Comparison of ENCODE assay signal across 28 cellular contexts in the genomic region with DNA sequence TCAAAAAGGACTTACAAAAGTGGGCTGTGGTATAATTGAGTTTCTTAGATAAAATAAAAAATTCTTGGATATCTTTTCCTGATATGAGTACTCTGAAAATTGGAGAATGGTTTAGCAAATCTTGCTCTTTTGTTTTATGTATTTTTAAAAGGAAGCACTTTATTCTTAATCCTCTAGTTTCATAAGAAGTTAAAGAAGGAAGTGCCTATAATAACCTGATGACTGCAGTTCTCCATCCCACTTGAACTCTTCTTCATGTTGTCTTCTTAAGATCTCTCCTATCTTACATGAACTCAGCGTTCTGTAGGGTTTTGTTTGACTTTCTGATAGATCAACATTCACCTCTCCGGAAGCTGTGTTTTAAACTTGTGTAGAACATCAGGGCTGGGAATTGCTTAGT.
"Had no signal": no experiment of that assay in that cellular context is flagged by ENCODE, and none has a peak within 500 bp of the region (broad histone marks: within the 10 kb centered on the region; RNA-seq: fewer than 3 reads in every experiment).

No MANE protein-coding gene starts in this region.

- H3K9me3 Mint-ChIP-seq: activated CD8-positive, alpha-beta T cell treated with anti-CD3 and anti-CD28 coated beads for 36 hours; activated T-cell treated with anti-CD3 and anti-CD28 coated beads, Interleukin-2, amount 50 U/mL, for 4 hours; activated T-helper 17 cell treated with anti-CD3 and anti-CD28 coated beads, Interleukin-2, amount 50 U/mL, for 72 hours; effector memory CD8-positive, alpha-beta T cell; naive B cell; nephron progenitor cell; WTC11 had no signal

- H3K4me1 Mint-ChIP-seq: activated T-helper 17 cell treated with anti-CD3 and anti-CD28 coated beads, Interleukin-2, amount 50 U/mL, for 72 hours; WTC11 had no signal

- H3K27me3 Mint-ChIP-seq: activated CD8-positive, alpha-beta T cell treated with anti-CD3 and anti-CD28 coated beads for 36 hours; activated T-helper 17 cell treated with anti-CD3 and anti-CD28 coated beads, Interleukin-2, amount 50 U/mL, for 72 hours; effector memory CD8-positive, alpha-beta T cell; naive B cell had no signal

- ATAC-seq: activated CD8-positive, alpha-beta T cell treated with anti-CD3 and anti-CD28 coated beads for 36 hours; activated T-cell treated with anti-CD3 and anti-CD28 coated beads, Interleukin-2, amount 50 U/mL, for 4 hours; activated T-helper 17 cell treated with anti-CD3 and anti-CD28 coated beads, Interleukin-2, amount 50 U/mL, for 72 hours; effector memory CD8-positive, alpha-beta T cell; gastroesophageal sphincter; left cardiac atrium; left ventricle myocardium superior; sciatic nerve; stimulated activated naive CD8-positive, alpha-beta T cell treated with anti-CD3 and anti-CD28 coated beads, Interleukin-15, Interleukin-2, amounts not matched to agents 100 U/mL and 50 U/mL, for 24 hours; WTC11 had no signal

- H3K27ac Mint-ChIP-seq: activated CD8-positive, alpha-beta T cell treated with anti-CD3 and anti-CD28 coated beads for 36 hours; activated T-helper 17 cell treated with anti-CD3 and anti-CD28 coated beads, Interleukin-2, amount 50 U/mL, for 72 hours; effector memory CD8-positive, alpha-beta T cell; WTC11 had no signal

- DNase-seq: activated CD4-positive, alpha-beta T cell treated with anti-CD3 and anti-CD28 coated beads for 1 hour; activated CD4-positive, alpha-beta T cell treated with anti-CD3 and anti-CD28 coated beads, Interleukin-2, amount 50 U/mL, for 1 hour; activated CD8-positive, alpha-beta T cell treated with anti-CD3 and anti-CD28 coated beads for 36 hours; activated gamma-delta T cell treated with Interleukin-2 at 50 U/mL for 16 hours; activated naive CD4-positive, alpha-beta T cell treated with anti-CD3 and anti-CD28 coated beads, Interleukin-2, amount 50 U/mL, for 16 hours; activated T-cell treated with anti-CD3 and anti-CD28 coated beads, Interleukin-2, amount 50 U/mL, for 4 hours; amniotic stem cell; caudate nucleus; cortex of kidney; effector memory CD8-positive, alpha-beta T cell; head of caudate nucleus; hippocampal formation; left cardiac atrium; left ventricle myocardium superior; naive B cell; nephron progenitor cell; ovary; retina; stimulated activated CD4-positive, alpha-beta T cell treated with anti-CD3 and anti-CD28 coated beads, Interleukin-12 subunit alpha, Interleukin-12 subunit beta, amount 100 ng/mL, for 4 hours; stimulated activated CD4-positive, alpha-beta T cell treated with anti-CD3 and anti-CD28 coated beads, Interleukin-4, amount 100 ng/mL, for 1 hour; stimulated activated naive CD8-positive, alpha-beta T cell treated with anti-CD3 and anti-CD28 coated beads, Interleukin-15, Interleukin-2, amounts not matched to agents 100 U/mL and 50 U/mL, for 24 hours; T1000; testis; transverse colon had no signal

- H3K4me3 Mint-ChIP-seq: activated CD8-positive, alpha-beta T cell treated with anti-CD3 and anti-CD28 coated beads for 36 hours; activated T-cell treated with anti-CD3 and anti-CD28 coated beads, Interleukin-2, amount 50 U/mL, for 4 hours; activated T-helper 17 cell treated with anti-CD3 and anti-CD28 coated beads, Interleukin-2, amount 50 U/mL, for 72 hours; effector memory CD8-positive, alpha-beta T cell; naive B cell; nephron progenitor cell; WTC11 had no signal
